In the genomic region with DNA sequence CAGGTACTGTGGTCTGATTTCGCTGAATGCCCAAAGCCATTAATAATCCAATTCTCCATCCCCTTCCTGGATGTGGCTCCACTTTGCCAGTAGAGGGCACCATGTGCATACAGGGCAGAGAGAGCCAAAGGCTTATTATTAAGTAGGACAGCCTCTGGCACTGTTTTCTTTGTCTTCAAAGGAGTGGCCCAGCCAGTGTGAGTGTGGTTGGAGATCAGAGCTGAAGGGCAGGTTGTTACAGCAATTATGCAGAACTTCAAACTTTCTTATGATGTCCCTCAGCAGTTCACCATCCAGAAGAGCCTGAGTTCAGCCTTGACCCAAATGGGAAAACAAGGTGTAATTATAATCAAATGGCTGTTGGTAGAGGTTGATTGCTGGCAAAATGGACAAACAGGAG, we compare ENCODE assay signal across 8 cellular contexts. TPM values are rescaled to one million over a fixed set of nuclear protein-coding genes. Genes with fewer than 3 reads are reported as not detected.
A peak's percentile ranks its signal among the peaks of the same experiment; 100 is the strongest.
DNase-seq lines count a peak whose midpoint lies in the region; ATAC-seq, FAIRE-seq and TF ChIP-seq lines count a peak whose summit lies in the region.

No MANE protein-coding gene starts in this region.

- no peaks in the 10 kb centered on the region for H3K36me3 ChIP-seq in H1 (ENCODE audit: control insufficient read depth in 2 of 4, insufficient read depth in 4 of 4, low read length in 3 of 4)
- no peaks in the 10 kb centered on the region for H3K36me3 ChIP-seq in stomach

- H3K27me3 ChIP-seq in H1 (replicated peaks in 1 of 4; ENCODE audit: control insufficient read depth in 3 of 4, extremely low read depth in 1 of 4, insufficient read depth in 3 of 4, low read length in 3 of 4) (no peaks in the 10 kb centered on the region), stomach (no peaks in the 10 kb centered on the region)

- intact Hi-C loops in activated CD4-positive, alpha-beta memory T cell treated with anti-CD3 and anti-CD28 coated beads for 36 hours (cut with micrococcal nuclease) = loop anchor here (1.0 to 5.0 kb wide), 4 partner anchors 12 to 466 kb away; no protein-coding TSS in a partner anchor
- intact Hi-C loops in stomach (cut with DNase I; ENCODE audit: low total_unique reads) = loop anchor here (10.0 kb wide), 1 partner anchor 168 kb away; no protein-coding TSS in a partner anchor

- TF ChIP-seq POLR2A in H1 (IDR thresholded peaks at IDR 0.05; ENCODE audit: control extremely low read depth in 1 of 2, low read depth in 2 of 2, low read length in 2 of 2) = no peak
- TF ChIP-seq POLR2A in stomach (IDR thresholded peaks at IDR 0.05) = no peak

- H3K9me3 Mint-ChIP-seq in activated CD4-positive, alpha-beta memory T cell treated with anti-CD3 and anti-CD28 coated beads for 36 hours = no peaks in the 10 kb centered on the region

- no peaks in the 10 kb centered on the region for H3K9me3 ChIP-seq in H1 (ENCODE audit: insufficient read depth in 2 of 2, low read depth in 1 of 2, low read length in 1 of 2)
- no peaks in the 10 kb centered on the region for H3K9me3 ChIP-seq in stomach

- H3K27ac Mint-ChIP-seq in activated CD4-positive, alpha-beta memory T cell treated with anti-CD3 and anti-CD28 coated beads for 36 hours = no peak overlapping the region

- POLR2A ChIA-PET in activated CD4-positive, alpha-beta memory T cell treated with anti-CD3 and anti-CD28 coated beads for 36 hours (lab: Charles Lee) = no interaction called here
- POLR2A ChIA-PET in H1 (lab: Charles Lee; ENCODE audit: partially characterized antibody) = interaction anchor here (1.2 kb wide), 2 partner anchors 104 to 169 kb away, joined by 3 to 8 read pairs; partner anchors contain the start of genes ABHD17B and C9orf85

- no peak overlapping the region for H3K4me3 Mint-ChIP-seq in activated CD4-positive, alpha-beta memory T cell treated with anti-CD3 and anti-CD28 coated beads for 36 hours

- no peak overlapping the region for H4K91ac ChIP-seq in H1 (replicated peaks; ENCODE audit: insufficient read length, low read length)

- no peak overlapping the region for H3K14ac ChIP-seq in H1 (ENCODE audit: insufficient read length)

- DNase-seq in COR-L47 (lab: John Stamatoyannopoulos, UW) (peak; percentile 71), NCI-H526 treated with DMSO at 0.1 percent for 48 hours (lab: John Stamatoyannopoulos, UW) (peak; percentile 49), H1 (ENCODE audit: low read depth in 1 of 2, low spot score in 2 of 2) (peak; percentile 27 to 55), midbrain (lab: John Stamatoyannopoulos, UW) (peak; percentile 80), stomach (peak; percentile 78)
- peak; percentile 69 for DNase-seq in activated CD4-positive, alpha-beta memory T cell treated with anti-CD3 and anti-CD28 coated beads for 36 hours

- H2BK20ac ChIP-seq in H1 (ENCODE audit: low read length) = no peak overlapping the region

- H3K4me3 ChIP-seq in H1 (ENCODE audit: extremely low read depth in 1 of 4, insufficient read depth in 2 of 4, low read depth in 3 of 4, low read length in 4 of 4) (no peak overlapping the region), stomach (no peak overlapping the region)

- H3K56ac ChIP-seq in H1 (replicated peaks; ENCODE audit: insufficient read length, low read depth, low read length) = no peak overlapping the region

- FAIRE-seq in H1 (lab: Jason Lieb, UNC) = peak; percentile 95

- H3K4me1 ChIP-seq in H1 (replicated peaks in 1 of 4; ENCODE audit: control insufficient read depth in 3 of 4, insufficient read depth in 4 of 4, low read length in 3 of 4) (no peaks in the 10 kb centered on the region), stomach (peaks cover 0 to 11% (median 4%) of the 10 kb centered on the region in 4 donors)

- H2BK120ac ChIP-seq in H1 (replicated peaks; ENCODE audit: low read depth, low read length) = no peak overlapping the region

- TF ChIP-seq CTCF in H1 (IDR thresholded peaks at IDR 0.05; ENCODE audit: control extremely low read depth in 1 of 3, insufficient read depth in 1 of 3, low read depth in 1 of 3, low read length in 3 of 3) (peak; percentile 63 to 92 (median 90)), stomach (IDR thresholded peaks at IDR 0.05) (peak in 5 of 7 experiments; percentile 75 to 88 (median 80))

- no peak overlapping the region for H2BK12ac ChIP-seq in H1 (ENCODE audit: low read depth, low read length)

- H3K27ac ChIP-seq in H1 (ENCODE audit: low read depth, low read length) (no peak overlapping the region), stomach (peak overlapping the region in 1 of 5 donors; percentile 28)

- H3K27me3 Mint-ChIP-seq in activated CD4-positive, alpha-beta memory T cell treated with anti-CD3 and anti-CD28 coated beads for 36 hours = no peaks in the 10 kb centered on the region

- H3K79me1 ChIP-seq in H1 (ENCODE audit: low read depth, low read length) = no peaks in the 10 kb centered on the region

- H4K8ac ChIP-seq in H1 (ENCODE audit: extremely low read depth, insufficient read depth, low read length) = no peak overlapping the region

- H3K4me1 Mint-ChIP-seq in activated CD4-positive, alpha-beta memory T cell treated with anti-CD3 and anti-CD28 coated beads for 36 hours (ENCODE audit: low read depth) = peaks cover 5% of the 10 kb centered on the region

- H3K4me2 ChIP-seq in H1 (ENCODE audit: insufficient read depth in 1 of 2, low read depth in 2 of 2, low read length in 2 of 2) = no peak overlapping the region

- TF ChIP-seq EP300 in H1 (IDR thresholded peaks at IDR 0.05; ENCODE audit: borderline replicate concordance in 1 of 2, low read depth in 2 of 2, low read length in 2 of 2) = no peak
- no peak for TF ChIP-seq EP300 in stomach (IDR thresholded peaks at IDR 0.05)

- H2BK5ac ChIP-seq in H1 (ENCODE audit: low read depth, low read length) = no peak overlapping the region

- H3K79me2 ChIP-seq in H1 (ENCODE audit: control insufficient read depth in 1 of 2, insufficient read depth in 2 of 2, low read length in 2 of 2) = no peaks in the 10 kb centered on the region

- peak; percentile 97 to 98 for TF ChIP-seq RAD21 in H1 (IDR thresholded peaks at IDR 0.05 in 1 of 2, conservative IDR thresholded peaks at IDR 0.05 in 1 of 2; ENCODE audit: low read depth in 2 of 2, low read length in 2 of 2)

- H3K36me3 Mint-ChIP-seq in activated CD4-positive, alpha-beta memory T cell treated with anti-CD3 and anti-CD28 coated beads for 36 hours = no peaks in the 10 kb centered on the region

- no peak overlapping the region for H2AK5ac ChIP-seq in H1 (ENCODE audit: low read depth, low read length)

- H3K23me2 ChIP-seq in H1 (ENCODE audit: low read depth, low read length) = 0 out of 2 replicates have a peak, but pooled peaks cover 1% of the 10 kb centered on the region

- H2BK15ac ChIP-seq in H1 (ENCODE audit: low read length) = no peak overlapping the region

- no peak overlapping the region for H4K5ac ChIP-seq in H1 (ENCODE audit: insufficient read length, low read depth, low read length)

- ATAC-seq in GM19438 (IDR thresholded peaks at IDR 0.05; ENCODE audit: low read depth, unreplicated experiment) (peak; percentile 79), HG03457 (IDR thresholded peaks at IDR 0.05; ENCODE audit: unreplicated experiment) (peak; percentile 89)

- H3K23ac ChIP-seq in H1 (ENCODE audit: insufficient read length) = no peak overlapping the region

- H4K20me1 ChIP-seq in H1 (replicated peaks in 1 of 2; ENCODE audit: control insufficient read depth in 1 of 2, insufficient read depth in 2 of 2, low read length in 2 of 2) = no peaks in the 10 kb centered on the region

- H2AFZ ChIP-seq in H1 (ENCODE audit: low read length) = peak overlapping the region; percentile 84

- WGBS in H1 (ENCODE audit: extremely low coverage in 1 of 2, insufficient coverage in 1 of 2, insufficient read length in 1 of 2, insufficient replicate concordance in 2 of 2, low coverage in 1 of 2, low lambda C conversion rate in 2 of 2, missing lambda C conversion rate in 1 of 2), 2 experiments = 47% methylated on average over 1 of the region's 1 CpG; no CpG with 5 or more reads in 1 of the 2 experiments
- WGBS in stomach, 5 donors = 6 to 21% (median 18%) methylated on average over 1 of the region's 1 CpG

- H3K18ac ChIP-seq in H1 (ENCODE audit: extremely low read depth, low read length) = no peak overlapping the region

- no peak overlapping the region for H3K9ac ChIP-seq in H1 (replicated peaks in 1 of 4; ENCODE audit: extremely low read depth in 1 of 4, low read depth in 3 of 4, low read length in 3 of 4)

- H3K4ac ChIP-seq in H1 (replicated peaks; ENCODE audit: insufficient read length, low read depth, low read length) = peak overlapping the region; percentile 36

- CTCF ChIA-PET in activated CD4-positive, alpha-beta memory T cell treated with anti-CD3 and anti-CD28 coated beads for 36 hours (lab: Charles Lee) = interaction anchor here (0.5 to 9.5 kb wide), 37 partner anchors 10 to 541 kb away, joined by 3 to 186 read pairs (median 3); partner anchors contain the start of genes ABHD17B, C9orf85 and CEMIP2
- CTCF ChIA-PET in H1 (lab: Charles Lee; ENCODE audit: partially characterized antibody) = interaction anchor here (0.6 to 5.9 kb wide), 45 partner anchors 10 to 552 kb away, joined by 3 to 67 read pairs (median 4); partner anchors contain the start of genes ABHD17B and C9orf85

TF ChIP-seq in H1, 55 proteins besides CTCF, POLR2A, EP300 and RAD21 (continues in another document):
- TF ChIP-seq SP4 (IDR thresholded peaks at IDR 0.05; ENCODE audit: low read length) = 0 out of 2 replicates have a peak, but pooled peaks have one; percentile 30

RNA-seq across cellular contexts. Expression of gene CEMIP2, which starts 38.6 kb away (rescaled TPM):
- total RNA-seq in activated CD4-positive, alpha-beta memory T cell treated with anti-CD3 and anti-CD28 coated beads for 36 hours = 10 to 100 TPM; 56.5 to 70.1 TPM
- 46.0 and 52.1 TPM in 2 replicates for total RNA-seq in H1 (2021; fragmentation: NEBNext Ultra II Directional; extraction: Animal tissue kit (Norgen Biotek cat#: 25700))
- polyA plus RNA-seq in H1 (2011; rRNA removed) (25.2 and 30.8 TPM in 2 replicates), stomach (10 to 100 TPM; 12.4 to 28.8 (median 13.6) TPM)
- polyA plus RNA-seq in H1 (2011; cell fraction: cytosol; rRNA removed) = 34.9 TPM
- 64.9 TPM for polyA plus RNA-seq in H1 (2011; cell fraction: nucleus; rRNA removed)
- 24.5 to 33.5 TPM (median 30.2 TPM) in 4 replicates for polyA plus RNA-seq in H1 (2012, experiment 1 of 2)
- 2.1 TPM for polyA plus RNA-seq in H1 (2012, experiment 2 of 2)
- polyA plus RNA-seq in H1 (2013, experiment 1 of 2) = 36.3 TPM
- 40.1 TPM for polyA plus RNA-seq in H1 (2013, experiment 2 of 2)
- polyA minus RNA-seq in H1 (2011; rRNA and poly(A)+ RNA removed) = 140 and 161 TPM in 2 replicates
- polyA minus RNA-seq in H1 (2011; cell fraction: cytosol; rRNA and poly(A)+ RNA removed) = 47.6 TPM
- 155 TPM for polyA minus RNA-seq in H1 (2011; cell fraction: nucleus; rRNA and poly(A)+ RNA removed)
- 100 to 1,000 TPM in 3 of 5 donors, 10 to 100 TPM in 2; 40.3 to 218 (median 187) TPM for total RNA-seq in stomach
